Comparison of ENCODE assay signal across 1 cellular context in the genomic region with DNA sequence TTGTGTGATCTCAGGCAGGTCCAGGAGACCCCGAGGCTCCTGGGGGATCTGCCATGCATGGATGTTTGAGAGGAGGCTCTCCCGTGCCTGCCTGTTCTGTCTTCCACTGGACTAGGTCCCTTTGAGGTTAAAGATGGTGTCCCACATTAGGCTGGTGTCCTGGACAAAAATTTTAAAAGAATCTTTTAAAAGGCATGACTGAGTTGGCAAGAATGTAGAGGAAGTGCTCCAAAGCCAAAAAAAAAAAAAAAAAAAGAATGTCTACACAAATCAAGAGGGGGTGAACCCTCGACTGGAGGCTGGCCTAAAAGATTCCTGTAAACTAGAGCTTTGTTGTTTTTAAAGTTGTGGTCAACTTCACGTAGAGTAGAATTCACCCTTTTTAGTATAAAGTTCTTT.
TF ChIP-seq lines count a peak whose summit lies in the region.

No MANE protein-coding gene starts in this region.

TF ChIP-seq in HCT116, 20 proteins besides CTCF, POLR2A, EP300 and RAD21 (continued from another document):
- TF ChIP-seq ZNF274 (IDR thresholded peaks at IDR 0.05; ENCODE audit: low read depth, low read length) (no peak), SIN3A (IDR thresholded peaks at IDR 0.05; ENCODE audit: low read depth) (no peak)
TF ChIP-seq in HCT116: peak in this region for 0.
